ENCODE assay signal across 1 cellular context in genomic region chr7:74101061-74101681, GRCh38.
TF ChIP-seq lines count a peak whose summit lies in the region.

No MANE protein-coding gene starts in this region.

TF ChIP-seq in WTC11, 78 proteins besides CTCF, POLR2A, EP300 and RAD21 (continued from another document):
- TF ChIP-seq, protein P1, sequence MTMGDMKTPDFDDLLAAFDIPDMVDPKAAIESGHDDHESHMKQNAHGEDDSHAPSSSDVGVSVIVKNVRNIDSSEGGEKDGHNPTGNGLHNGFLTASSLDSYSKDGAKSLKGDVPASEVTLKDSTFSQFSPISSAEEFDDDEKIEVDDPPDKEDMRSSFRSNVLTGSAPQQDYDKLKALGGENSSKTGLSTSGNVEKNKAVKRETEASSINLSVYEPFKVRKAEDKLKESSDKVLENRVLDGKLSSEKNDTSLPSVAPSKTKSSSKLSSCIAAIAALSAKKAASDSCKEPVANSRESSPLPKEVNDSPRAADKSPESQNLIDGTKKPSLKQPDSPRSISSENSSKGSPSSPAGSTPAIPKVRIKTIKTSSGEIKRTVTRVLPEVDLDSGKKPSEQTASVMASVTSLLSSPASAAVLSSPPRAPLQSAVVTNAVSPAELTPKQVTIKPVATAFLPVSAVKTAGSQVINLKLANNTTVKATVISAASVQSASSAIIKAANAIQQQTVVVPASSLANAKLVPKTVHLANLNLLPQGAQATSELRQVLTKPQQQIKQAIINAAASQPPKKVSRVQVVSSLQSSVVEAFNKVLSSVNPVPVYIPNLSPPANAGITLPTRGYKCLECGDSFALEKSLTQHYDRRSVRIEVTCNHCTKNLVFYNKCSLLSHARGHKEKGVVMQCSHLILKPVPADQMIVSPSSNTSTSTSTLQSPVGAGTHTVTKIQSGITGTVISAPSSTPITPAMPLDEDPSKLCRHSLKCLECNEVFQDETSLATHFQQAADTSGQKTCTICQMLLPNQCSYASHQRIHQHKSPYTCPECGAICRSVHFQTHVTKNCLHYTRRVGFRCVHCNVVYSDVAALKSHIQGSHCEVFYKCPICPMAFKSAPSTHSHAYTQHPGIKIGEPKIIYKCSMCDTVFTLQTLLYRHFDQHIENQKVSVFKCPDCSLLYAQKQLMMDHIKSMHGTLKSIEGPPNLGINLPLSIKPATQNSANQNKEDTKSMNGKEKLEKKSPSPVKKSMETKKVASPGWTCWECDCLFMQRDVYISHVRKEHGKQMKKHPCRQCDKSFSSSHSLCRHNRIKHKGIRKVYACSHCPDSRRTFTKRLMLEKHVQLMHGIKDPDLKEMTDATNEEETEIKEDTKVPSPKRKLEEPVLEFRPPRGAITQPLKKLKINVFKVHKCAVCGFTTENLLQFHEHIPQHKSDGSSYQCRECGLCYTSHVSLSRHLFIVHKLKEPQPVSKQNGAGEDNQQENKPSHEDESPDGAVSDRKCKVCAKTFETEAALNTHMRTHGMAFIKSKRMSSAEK (CRISPR knock-in tag; IDR thresholded peaks at IDR 0.05; ENCODE audit: borderline replicate concordance), result no peak
- TF ChIP-seq, protein P2, sequence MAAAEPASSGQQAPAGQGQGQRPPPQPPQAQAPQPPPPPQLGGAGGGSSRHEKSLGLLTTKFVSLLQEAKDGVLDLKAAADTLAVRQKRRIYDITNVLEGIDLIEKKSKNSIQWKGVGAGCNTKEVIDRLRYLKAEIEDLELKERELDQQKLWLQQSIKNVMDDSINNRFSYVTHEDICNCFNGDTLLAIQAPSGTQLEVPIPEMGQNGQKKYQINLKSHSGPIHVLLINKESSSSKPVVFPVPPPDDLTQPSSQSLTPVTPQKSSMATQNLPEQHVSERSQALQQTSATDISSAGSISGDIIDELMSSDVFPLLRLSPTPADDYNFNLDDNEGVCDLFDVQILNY (CRISPR knock-in tag; IDR thresholded peaks at IDR 0.05), result no peak
- TF ChIP-seq GABPB1 (CRISPR knock-in tag; IDR thresholded peaks at IDR 0.05), result no peak
TF ChIP-seq in WTC11: peak in this region for 0.
